20 cellular contexts compared by ENCODE assay signal in the genomic region with DNA sequence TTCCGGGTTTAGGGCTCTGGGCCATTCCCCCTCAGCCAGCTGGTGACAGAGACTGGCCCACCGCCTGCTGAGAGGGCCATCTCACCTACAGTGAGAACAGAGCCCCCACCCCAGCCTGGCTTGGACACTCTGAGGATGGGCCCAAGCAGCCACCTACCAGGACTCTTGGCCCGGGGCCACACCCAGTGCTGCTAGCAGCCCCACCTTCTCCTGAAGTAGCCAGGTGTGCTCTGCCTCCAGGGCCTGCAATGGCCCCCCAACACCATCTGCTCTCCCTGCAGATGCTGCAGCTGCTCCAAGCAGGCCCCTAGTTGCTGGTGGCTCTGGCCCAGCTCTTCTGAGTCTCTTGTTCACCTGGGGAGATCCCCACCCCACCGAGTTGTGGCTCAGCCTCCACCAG. TPM values are rescaled to one million over a fixed set of nuclear protein-coding genes. Genes with fewer than 3 reads are reported as not detected.
DNase-seq lines count a peak whose midpoint lies in the region; ATAC-seq, FAIRE-seq and TF ChIP-seq lines count a peak whose summit lies in the region.
"Had no signal": no experiment of that assay in that cellular context is flagged by ENCODE, and none has a peak within 500 bp of the region (broad histone marks: within the 10 kb centered on the region; RNA-seq: fewer than 3 reads in every experiment).

No MANE protein-coding gene starts in this region.

- no peak for FAIRE-seq in GM12891 (lab: Jason Lieb, UNC)
- FAIRE-seq: A549, GM19239 had no signal

- peak; percentile 5 for DNase-seq in NCI-H345 (lab: John Stamatoyannopoulos, UW)
- no peak for DNase-seq in NCI-H345 treated with DMSO at 0.1 percent for 48 hours (lab: John Stamatoyannopoulos, UW; ENCODE audit: unreplicated experiment)
- peak; percentile 48 for DNase-seq in COLO668 (lab: John Stamatoyannopoulos, UW; ENCODE audit: unreplicated experiment)
- DNase-seq in NCI-H2171 treated with DMSO at 0.1 percent for 48 hours (lab: John Stamatoyannopoulos, UW), result peak; percentile 90
- DNase-seq in left colon, result no peak
- no peak for DNase-seq in ACHN
- DNase-seq in dedifferentiated amniotic fluid mesenchymal stem cell (ENCODE audit: extremely low spot score), result no peak
- no peak for DNase-seq in GM12891 (ENCODE audit: insufficient read length, low spot score)
- DNase-seq: C1 segment of cervical spinal cord, DMS153, DND-41, NCI-H1048, NCI-H1417 treated with DMSO at 0.1 percent for 48 hours, NCI-H187 treated with DMSO at 0.1 percent for 48 hours, NCI-H2227 treated with DMSO at 0.1 percent for 48 hours, NCI-H526 treated with DMSO at 0.1 percent for 48 hours, SHP77 treated with DMSO at 0.1 percent for 48 hours, T-helper 1 cell had no signal

- intact Hi-C loops in left colon (cut with DNase I, micrococcal nuclease), result no loop called here

- in situ Hi-C loops in ACHN (cut with HindIII; ENCODE audit: low pct_ligation_motif_present, low pct_unique_long_range_greater_than_20kb, low sequenced_read_pairs), result no loop called here

- ATAC-seq in left colon, result peak; percentile 28
- ATAC-seq: A549 had no signal

- TF ChIP-seq POLR2A in GM12891 (IDR thresholded peaks at IDR 0.05; ENCODE audit: low read depth, low read length), result no peak

TF ChIP-seq in GM12891, 5 proteins besides CTCF, POLR2A, EP300 and RAD21:
- TF ChIP-seq POLR2AphosphoS5 (IDR thresholded peaks at IDR 0.05; ENCODE audit: low read depth, low read length), result no peak
- no peak for TF ChIP-seq SPI1 (IDR thresholded peaks at IDR 0.05; ENCODE audit: low read depth, low read length)
- no peak for TF ChIP-seq PAX5 (IDR thresholded peaks at IDR 0.05; ENCODE audit: insufficient read depth, low read length, severe bottlenecking)

RNA-seq across cellular contexts. Expression of a gene that starts 6.9 kb away (rescaled TPM):
- 10 to 100 TPM; 90.8 to 92.9 TPM for total RNA-seq in left colon
- 55.3 TPM for polyA plus RNA-seq in GM12891 (2012; ENCODE audit: low read depth, missing spikeins)

Comparison
In these comparisons a context has a peak if more than half of its experiments do, and no peak if none do; other contexts are left out.
1. DNase-seq: peak in NCI-H345 (single experiment), COLO668 (single experiment) and NCI-H2171 treated with DMSO at 0.1 percent for 48 hours (single experiment); none in NCI-H345 treated with DMSO at 0.1 percent for 48 hours (single experiment), left colon (0 of 2), ACHN (single experiment), dedifferentiated amniotic fluid mesenchymal stem cell (single experiment) and GM12891 (single experiment).